8 cellular contexts compared by ENCODE assay signal in the genomic region with DNA sequence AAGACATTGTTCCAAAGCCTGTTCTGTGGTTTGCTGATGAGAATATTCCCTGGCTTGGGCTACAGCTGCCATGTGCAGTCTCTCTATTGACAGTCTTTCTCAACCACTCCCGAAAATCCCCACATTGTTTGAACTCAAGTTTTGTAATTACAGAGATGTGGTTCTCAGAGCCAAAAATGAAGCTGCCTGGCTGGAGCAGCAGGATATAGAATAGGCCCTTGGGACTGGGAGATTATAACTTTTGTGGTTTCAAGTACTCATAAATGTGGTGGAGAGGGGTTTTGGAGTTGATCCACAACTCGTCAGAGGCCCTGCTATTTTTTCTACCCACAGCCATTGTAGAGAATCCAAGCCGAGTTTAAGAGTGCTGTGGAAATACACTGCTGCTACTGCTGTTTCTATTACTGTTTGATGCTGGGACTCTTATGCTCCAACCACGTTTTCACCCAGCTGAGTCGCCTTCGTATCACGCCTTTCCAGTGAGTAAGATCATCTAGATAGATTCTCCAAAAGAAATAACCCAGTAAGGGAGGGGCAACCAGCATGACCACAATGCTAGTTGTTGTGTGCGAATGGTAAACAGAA. TPM values are rescaled to one million over a fixed set of nuclear protein-coding genes. Genes with fewer than 3 reads are reported as not detected.
DNase-seq lines count a peak whose midpoint lies in the region; ATAC-seq and TF ChIP-seq lines count a peak whose summit lies in the region.

No MANE protein-coding gene starts in this region.

- CTCF ChIA-PET in HEK293T (lab: Yijun Ruan, JAX) = no interaction called here

- no peak overlapping the region for H3K27ac ChIP-seq in lung (ENCODE audit: low read depth in 1 of 2, low read length in 1 of 2)

- no peaks in the 10 kb centered on the region for H3K27me3 ChIP-seq in adipocyte (replicated peaks; ENCODE audit: control insufficient read depth, insufficient read depth, low read length)
- H3K27me3 ChIP-seq in lung (ENCODE audit: control insufficient read depth, insufficient read depth) = no peaks in the 10 kb centered on the region

- H3K4me3 ChIP-seq in adipocyte (ENCODE audit: low read length) (no peak overlapping the region), lung (no peak overlapping the region)

- no peak for TF ChIP-seq CTCF in lung (IDR thresholded peaks at IDR 0.05; ENCODE audit: control extremely low read depth, extremely low read depth)

- no peaks in the 10 kb centered on the region for H3K9me3 ChIP-seq in adipocyte (ENCODE audit: control insufficient read depth, low read length)
- H3K9me3 ChIP-seq in lung (ENCODE audit: control insufficient read depth in 2 of 2, insufficient read depth in 1 of 2, low read length in 1 of 2) = peaks cover 0 to 4% of the 10 kb centered on the region in 2 donors

- peak overlapping the region; percentile 57 for H3K9ac ChIP-seq in adipocyte (ENCODE audit: low read length)

- ATAC-seq in lung (ENCODE audit: insufficient read depth, low FRiP score) (no peak), HG03025 (IDR thresholded peaks at IDR 0.05; ENCODE audit: low FRiP score, unreplicated experiment) (no peak), GM19324 (IDR thresholded peaks at IDR 0.05; ENCODE audit: low FRiP score, unreplicated experiment) (no peak)

- DNase-seq in COR-L47 (lab: John Stamatoyannopoulos, UW) (peak; percentile 0), M059J (ENCODE audit: low read depth) (peak; percentile 95), adipocyte (ENCODE audit: low read depth) (peak; percentile 95), lung (ENCODE audit: low spot score) (peak; percentile 32), HEK293T (ENCODE audit: extremely low spot score) (no peak), cerebellar cortex (ENCODE audit: low spot score) (no peak)

- no peaks in the 10 kb centered on the region for H3K36me3 ChIP-seq in adipocyte (ENCODE audit: control insufficient read depth, insufficient read depth, low read length, severe bottlenecking)
- H3K36me3 ChIP-seq in lung (ENCODE audit: control insufficient read depth in 2 of 2, insufficient read depth in 2 of 2, low read length in 2 of 2) = no peaks in the 10 kb centered on the region

- 33 to 48% methylated on average over 8 of the region's 8 CpGs for WGBS in lung, 2 donors

- H3K4me1 ChIP-seq in adipocyte (ENCODE audit: control insufficient read depth, insufficient read depth, low read length) = peaks cover 58% of the 10 kb centered on the region
- H3K4me1 ChIP-seq in lung (ENCODE audit: control insufficient read depth in 2 of 2, insufficient read depth in 2 of 2, low read length in 2 of 2) = no peaks in the 10 kb centered on the region

- POLR2A ChIA-PET in HEK293T (lab: Yijun Ruan, JAX) = no interaction called here

TF ChIP-seq in HEK293T, 16 proteins besides CTCF, POLR2A, EP300 and RAD21:
- no peak for TF ChIP-seq FOXA1 (IDR thresholded peaks at IDR 0.05)
- TF ChIP-seq NFRKB (IDR thresholded peaks at IDR 0.05) = no peak
- no peak for TF ChIP-seq HDGF (IDR thresholded peaks at IDR 0.05; ENCODE audit: borderline replicate concordance)
- no peak for TF ChIP-seq ELF4 (IDR thresholded peaks at IDR 0.05)
- no peak for TF ChIP-seq TARDBP (IDR thresholded peaks at IDR 0.05)
- TF ChIP-seq BHLHE40 (IDR thresholded peaks at IDR 0.05; ENCODE audit: borderline replicate concordance) = no peak
- TF ChIP-seq SP1 (IDR thresholded peaks at IDR 0.05) = no peak
- no peak for TF ChIP-seq FOXM1 (IDR thresholded peaks at IDR 0.05; ENCODE audit: borderline replicate concordance)
- TF ChIP-seq L3MBTL2 (conservative IDR thresholded peaks at IDR 0.05) = no peak
- no peak for TF ChIP-seq ARNT (IDR thresholded peaks at IDR 0.05)
- TF ChIP-seq ZNF384 (IDR thresholded peaks at IDR 0.05) = no peak
- TF ChIP-seq CTBP1 (IDR thresholded peaks at IDR 0.05; ENCODE audit: borderline replicate concordance) = no peak
- TF ChIP-seq FOXK2 (IDR thresholded peaks at IDR 0.05) = no peak
- no peak for TF ChIP-seq LEF1 (IDR thresholded peaks at IDR 0.05; ENCODE audit: borderline replicate concordance)
- no peak for TF ChIP-seq PKNOX1 (IDR thresholded peaks at IDR 0.05)
- no peak for TF ChIP-seq SUZ12 (IDR thresholded peaks at IDR 0.05)

RNA-seq across cellular contexts. Expression of gene ATXN3L, which starts 57.1 kb away (rescaled TPM):
- not detected in 2 replicates for total RNA-seq in M059J (2014; rRNA removed; shearing (Covaris generic))
- total RNA-seq in lung = not detected
- polyA plus RNA-seq in lung = not detected

Comparison
In these comparisons a context has a peak if more than half of its experiments do, and no peak if none do; other contexts are left out.
1. DNase-seq: peak in COR-L47 (single experiment), M059J (single experiment), adipocyte (single experiment) and lung (single experiment); none in HEK293T (single experiment) and cerebellar cortex (single experiment).